Comparison of ENCODE assay signal across 30 cellular contexts in genomic region chr5:102921341-102922047, GRCh38.
DNase-seq lines count a peak whose midpoint lies in the region; ATAC-seq, FAIRE-seq and TF ChIP-seq lines count a peak whose summit lies in the region.
"Had no signal": no experiment of that assay in that cellular context is flagged by ENCODE, and none has a peak within 500 bp of the region (broad histone marks: within the 10 kb centered on the region; RNA-seq: fewer than 3 reads in every experiment).

No MANE protein-coding gene starts in this region.

- H3K9me3 Mint-ChIP-seq in progenitor cell of endocrine pancreas (ENCODE audit: low read depth), result no peaks in the 10 kb centered on the region
- H3K9me3 Mint-ChIP-seq in activated T-cell treated with anti-CD3 and anti-CD28 coated beads, Interleukin-2, amount 50 U/mL, for 24 hours, result no peaks in the 10 kb centered on the region
- H3K9me3 Mint-ChIP-seq: activated CD4-positive, alpha-beta memory T cell treated with anti-CD3 and anti-CD28 coated beads, Interleukin-2, amount 10 ng/mL, durations not matched to agents 7 days and 5 days; stimulated activated naive CD8-positive, alpha-beta T cell treated with anti-CD3 and anti-CD28 coated beads, Interleukin-15, amount 100 ng/mL, for 72 hours had no signal

- TF ChIP-seq CTCF in AG10803 (conservative IDR thresholded peaks at IDR 0.05; ENCODE audit: low read length) (no peak), HEK293 (tag by site-specific recombination; IDR thresholded peaks at IDR 0.05) (no peak), mucosa of descending colon (IDR thresholded peaks at IDR 0.05) (no peak), progenitor cell of endocrine pancreas (IDR thresholded peaks at IDR 0.05; ENCODE audit: unreplicated experiment) (no peak)

- no peak overlapping the region for H3K4me3 ChIP-seq in AG10803 (ENCODE audit: low read length)
- H3K4me3 ChIP-seq in HEK293 (ENCODE audit: low read depth, low read length), result no peak overlapping the region
- no peak overlapping the region for H3K4me3 ChIP-seq in mucosa of descending colon
- H3K4me3 ChIP-seq: BLaER1, MG63, right atrium auricular region, spleen, uterus had no signal

- intact Hi-C loops in mucosa of descending colon (cut with DNase I, micrococcal nuclease), result no loop called here

- FAIRE-seq in urothelium cell line (lab: Jason Lieb, UNC), result no peak
- FAIRE-seq: endothelial cell of umbilical vein, GM12892 had no signal

- peaks cover 4% of the 10 kb centered on the region for H3K4me1 Mint-ChIP-seq in progenitor cell of endocrine pancreas (ENCODE audit: low read depth)
- H3K4me1 Mint-ChIP-seq in activated T-cell treated with anti-CD3 and anti-CD28 coated beads, Interleukin-2, amount 50 U/mL, for 24 hours (ENCODE audit: low read depth), result no peaks in the 10 kb centered on the region
- H3K4me1 Mint-ChIP-seq: activated CD4-positive, alpha-beta memory T cell treated with anti-CD3 and anti-CD28 coated beads, Interleukin-2, amount 10 ng/mL, durations not matched to agents 7 days and 5 days; stimulated activated naive CD8-positive, alpha-beta T cell treated with anti-CD3 and anti-CD28 coated beads, Interleukin-15, amount 100 ng/mL, for 72 hours had no signal

- DNase-seq in AG10803 (ENCODE audit: low read depth) (peak; percentile 6), astrocyte of the hippocampus (ENCODE audit: low read depth, low spot score) (peak; percentile 16), mucosa of descending colon (no peak), progenitor cell of endocrine pancreas (ENCODE audit: low spot score, unreplicated experiment) (no peak), urothelium cell line (ENCODE audit: low spot score) (no peak)
- no peak for DNase-seq in activated T-cell treated with anti-CD3 and anti-CD28 coated beads, Interleukin-2, amount 50 U/mL, for 24 hours
- DNase-seq: ACHN; activated CD4-positive, alpha-beta memory T cell treated with anti-CD3 and anti-CD28 coated beads, Interleukin-2, amount 10 ng/mL, durations not matched to agents 7 days and 5 days; activated CD8-positive, alpha-beta memory T cell treated with anti-CD3 and anti-CD28 coated beads, Interleukin-2, amount 50 U/mL, for 4 hours; activated naive CD4-positive, alpha-beta T cell treated with anti-CD3 and anti-CD28 coated beads, Interleukin-2, amount 50 U/mL, for 16 hours; amniotic stem cell; MG63; NCI-H1105 treated with DMSO at 0.1 percent for 48 hours; NCI-H2029 treated with DMSO at 0.1 percent for 48 hours; NCI-H226; NCI-H69; Right ventricle myocardium superior; spleen; stimulated activated CD4-positive, alpha-beta T cell treated with anti-CD3 and anti-CD28 coated beads, Interleukin-2, amount 100 ng/mL, for 24 hours; stimulated activated naive CD8-positive, alpha-beta T cell treated with anti-CD3 and anti-CD28 coated beads, Interleukin-15, amount 100 ng/mL, for 72 hours; T-helper 2 cell; uterus had no signal

- H3K4me3 Mint-ChIP-seq in progenitor cell of endocrine pancreas (ENCODE audit: low read depth), result no peak overlapping the region
- H3K4me3 Mint-ChIP-seq in activated T-cell treated with anti-CD3 and anti-CD28 coated beads, Interleukin-2, amount 50 U/mL, for 24 hours, result no peak overlapping the region
- H3K4me3 Mint-ChIP-seq: activated CD4-positive, alpha-beta memory T cell treated with anti-CD3 and anti-CD28 coated beads, Interleukin-2, amount 10 ng/mL, durations not matched to agents 7 days and 5 days; stimulated activated naive CD8-positive, alpha-beta T cell treated with anti-CD3 and anti-CD28 coated beads, Interleukin-15, amount 100 ng/mL, for 72 hours had no signal

- H3K4me1 ChIP-seq in HEK293 (ENCODE audit: control insufficient read depth, insufficient read depth, low read length) (peaks cover 3% of the 10 kb centered on the region; the same call in 1 of the 2 replicates), mucosa of descending colon (ENCODE audit: low read depth) (peaks cover 4% of the 10 kb centered on the region)
- H3K4me1 ChIP-seq: BLaER1, parathyroid adenoma, uterus had no signal

- POLR2A ChIA-PET in HEK293 (lab: Yijun Ruan, JAX), result no interaction called here

- H3K27me3 Mint-ChIP-seq in progenitor cell of endocrine pancreas, result no peaks in the 10 kb centered on the region
- no peaks in the 10 kb centered on the region for H3K27me3 Mint-ChIP-seq in activated T-cell treated with anti-CD3 and anti-CD28 coated beads, Interleukin-2, amount 50 U/mL, for 24 hours
- H3K27me3 Mint-ChIP-seq: activated CD4-positive, alpha-beta memory T cell treated with anti-CD3 and anti-CD28 coated beads, Interleukin-2, amount 10 ng/mL, durations not matched to agents 7 days and 5 days; stimulated activated naive CD8-positive, alpha-beta T cell treated with anti-CD3 and anti-CD28 coated beads, Interleukin-15, amount 100 ng/mL, for 72 hours had no signal

- H3K9me3 ChIP-seq in HEK293 (ENCODE audit: control insufficient read depth, insufficient read depth, low read depth, low read length) (no peaks in the 10 kb centered on the region), mucosa of descending colon (no peaks in the 10 kb centered on the region)
- H3K9me3 ChIP-seq: BLaER1, MG63, right atrium auricular region, spleen, uterus had no signal

- CTCF ChIA-PET in HEK293 (lab: Yijun Ruan, JAX), result interaction anchor here (0.6 kb wide), 2 partner anchors 49 to 605 kb away, joined by 3 read pairs; no protein-coding TSS in a partner anchor

- H3K36me3 Mint-ChIP-seq in progenitor cell of endocrine pancreas (ENCODE audit: insufficient read depth), result no peaks in the 10 kb centered on the region
- peaks cover 52% of the 10 kb centered on the region for H3K36me3 Mint-ChIP-seq in activated T-cell treated with anti-CD3 and anti-CD28 coated beads, Interleukin-2, amount 50 U/mL, for 24 hours (ENCODE audit: low read depth)

- H3K27ac Mint-ChIP-seq in progenitor cell of endocrine pancreas, result no peak overlapping the region
- no peak overlapping the region for H3K27ac Mint-ChIP-seq in activated T-cell treated with anti-CD3 and anti-CD28 coated beads, Interleukin-2, amount 50 U/mL, for 24 hours
- H3K27ac Mint-ChIP-seq: activated CD4-positive, alpha-beta memory T cell treated with anti-CD3 and anti-CD28 coated beads, Interleukin-2, amount 10 ng/mL, durations not matched to agents 7 days and 5 days; stimulated activated naive CD8-positive, alpha-beta T cell treated with anti-CD3 and anti-CD28 coated beads, Interleukin-15, amount 100 ng/mL, for 72 hours had no signal

- H3K27ac ChIP-seq in HEK293 (ENCODE audit: extremely low read depth, low read depth, low read length), result no peak overlapping the region
- H3K27ac ChIP-seq: BLaER1, parathyroid adenoma, spleen, uterus had no signal

- no peaks in the 10 kb centered on the region for H3K36me3 ChIP-seq in HEK293 (ENCODE audit: control insufficient read depth in 2 of 2, insufficient read depth in 1 of 2, low read length in 2 of 2)
- no peaks in the 10 kb centered on the region for H3K36me3 ChIP-seq in mucosa of descending colon (ENCODE audit: low read depth)
- H3K36me3 ChIP-seq: MG63, uterus had no signal

- peak; percentile 41 for ATAC-seq in mucosa of descending colon
- ATAC-seq in HG03108 (IDR thresholded peaks at IDR 0.05; ENCODE audit: unreplicated experiment), result no peak
- ATAC-seq: activated CD4-positive, CD25-positive, alpha-beta regulatory T cell treated with anti-CD3 and anti-CD28 coated beads, Interleukin-2, amount 50 U/mL, for 24 hours; stimulated activated naive CD8-positive, alpha-beta T cell treated with anti-CD3 and anti-CD28 coated beads, Interleukin-15, amount 100 ng/mL, for 72 hours had no signal

TF ChIP-seq in HEK293, 187 proteins besides CTCF, POLR2A, EP300 and RAD21:
- TF ChIP-seq PRDM6 (tag by site-specific recombination; IDR thresholded peaks at IDR 0.05) (0 out of 2 replicates have a peak, but pooled peaks have one; percentile 11), ZNF223 (tag by site-specific recombination; IDR thresholded peaks at IDR 0.05) (no peak), ZNF639 (tag by site-specific recombination; IDR thresholded peaks at IDR 0.05) (no peak)
TF ChIP-seq in HEK293: peak in this region for 1.

Comparison
In these comparisons a context has a peak if more than half of its experiments do, and no peak if none do; other contexts are left out.
1. DNase-seq: peak in AG10803 (single experiment) and astrocyte of the hippocampus (single experiment); none in mucosa of descending colon (0 of 3), progenitor cell of endocrine pancreas (single experiment), urothelium cell line (single experiment) and activated T-cell treated with anti-CD3 and anti-CD28 coated beads, Interleukin-2, amount 50 U/mL, for 24 hours (single experiment).